ENCODE assay signal across 18 cellular contexts in genomic region chr6:57822896-57823358, GRCh38.
DNase-seq lines count a peak whose midpoint lies in the region; ATAC-seq, FAIRE-seq and TF ChIP-seq lines count a peak whose summit lies in the region.
"Had no signal": no experiment of that assay in that cellular context is flagged by ENCODE, and none has a peak within 500 bp of the region (broad histone marks: within the 10 kb centered on the region; RNA-seq: fewer than 3 reads in every experiment).

No MANE protein-coding gene starts in this region.

- ATAC-seq in IMR-90 (ENCODE audit: low read depth): no peak
- no peak for ATAC-seq in activated CD4-positive, CD25-positive, alpha-beta regulatory T cell treated with anti-CD3 and anti-CD28 coated beads, Interleukin-2, amount 50 U/mL, for 24 hours

- H3K9ac ChIP-seq in IMR-90 (ENCODE audit: low read depth, low read length): no peak overlapping the region
- H3K9ac ChIP-seq in H1 (replicated peaks in 1 of 4; ENCODE audit: extremely low read depth in 1 of 4, low read depth in 3 of 4, low read length in 3 of 4): no peak overlapping the region

- peak; percentile 77 for DNase-seq in Daoy (ENCODE audit: low read depth)
- peak; percentile 48 for DNase-seq in IMR-90
- DNase-seq in H1 (ENCODE audit: low read depth in 1 of 2, low spot score in 2 of 2): peak; percentile 39 to 90
- no peak for DNase-seq in inferior parietal cortex (ENCODE audit: extremely low spot score)
- no peak for DNase-seq in H4 (ENCODE audit: low spot score)
- no peak for DNase-seq in stimulated activated CD4-positive, alpha-beta T cell treated with anti-CD3 and anti-CD28 coated beads, Interleukin-4, amount 100 ng/mL, for 4 hours
- DNase-seq: activated naive CD4-positive, alpha-beta T cell treated with anti-CD3 and anti-CD28 coated beads, Interleukin-2, amount 50 U/mL, for 16 hours; activated T-cell treated with anti-CD3 and anti-CD28 coated beads for 4 hours; caudate nucleus; effector memory CD4-positive, alpha-beta T cell; GF-D8; Kasumi-1; NCI-H1436 treated with DMSO at 0.1 percent for 48 hours; SHP77; stimulated activated CD4-positive, alpha-beta T cell treated with anti-CD3 and anti-CD28 coated beads, Interleukin-15, amount 100 ng/mL, for 24 hours; T-helper 2 cell had no signal

- no peaks in the 10 kb centered on the region for H4K20me1 ChIP-seq in IMR-90 (ENCODE audit: insufficient read depth, low read length)
- no peaks in the 10 kb centered on the region for H4K20me1 ChIP-seq in H1 (replicated peaks in 1 of 2; ENCODE audit: control insufficient read depth in 1 of 2, insufficient read depth in 2 of 2, low read length in 2 of 2)

- H3K14ac ChIP-seq in IMR-90 (replicated peaks; ENCODE audit: low read depth, low read length) (no peak overlapping the region), H1 (ENCODE audit: insufficient read length) (no peak overlapping the region)

- H3K56ac ChIP-seq in IMR-90 (ENCODE audit: extremely low read depth, insufficient read depth, low read length) (no peak overlapping the region), H1 (replicated peaks; ENCODE audit: insufficient read length, low read depth, low read length) (no peak overlapping the region)

- intact Hi-C loops in IMR-90 (cut with micrococcal nuclease): no loop called here

- H2AK9ac ChIP-seq in IMR-90 (replicated peaks; ENCODE audit: low read depth, low read length, poor library complexity): no peak overlapping the region

- H3K36me3 ChIP-seq in IMR-90 (ENCODE audit: control insufficient read depth, insufficient read depth, low read length): no peaks in the 10 kb centered on the region
- no peaks in the 10 kb centered on the region for H3K36me3 ChIP-seq in H1 (ENCODE audit: control insufficient read depth in 2 of 4, insufficient read depth in 4 of 4, low read length in 3 of 4)

- H4K91ac ChIP-seq in IMR-90 (ENCODE audit: insufficient read depth, low read depth, low read length) (no peak overlapping the region), H1 (replicated peaks; ENCODE audit: insufficient read length, low read length) (no peak overlapping the region)

- TF ChIP-seq EP300 in H1 (IDR thresholded peaks at IDR 0.05; ENCODE audit: borderline replicate concordance in 1 of 2, low read depth in 2 of 2, low read length in 2 of 2): no peak

- H2BK15ac ChIP-seq in IMR-90 (ENCODE audit: low read depth, low read length) (no peak overlapping the region), H1 (ENCODE audit: low read length) (no peak overlapping the region)

- H3K27me3 ChIP-seq in IMR-90 (ENCODE audit: control insufficient read depth, insufficient read depth, low read length) (peaks cover 8% of the 10 kb centered on the region), H1 (replicated peaks in 1 of 4; ENCODE audit: control insufficient read depth in 3 of 4, extremely low read depth in 1 of 4, insufficient read depth in 3 of 4, low read length in 3 of 4) (peaks cover 0 to 1% (median 0%) of the 10 kb centered on the region in 4 experiments; a peak in 2 of 7 replicates)

- no peaks in the 10 kb centered on the region for H3K23me2 ChIP-seq in H1 (ENCODE audit: low read depth, low read length)

- H3K79me1 ChIP-seq in IMR-90 (ENCODE audit: low read depth in 1 of 2, low read length in 2 of 2) (no peaks in the 10 kb centered on the region), H1 (ENCODE audit: low read depth, low read length) (no peaks in the 10 kb centered on the region)

- CTCF ChIA-PET in IMR-90 (lab: Yijun Ruan, JAX) (no interaction called here), H1 (lab: Charles Lee; ENCODE audit: partially characterized antibody) (no interaction called here)

- FAIRE-seq in H1 (lab: Jason Lieb, UNC): no peak

- no peaks in the 10 kb centered on the region for H3K4me1 ChIP-seq in IMR-90 (ENCODE audit: control insufficient read depth, insufficient read depth, low read length)
- no peaks in the 10 kb centered on the region for H3K4me1 ChIP-seq in H1 (replicated peaks in 1 of 4; ENCODE audit: control insufficient read depth in 3 of 4, insufficient read depth in 4 of 4, low read length in 3 of 4)

- H2BK120ac ChIP-seq in IMR-90 (ENCODE audit: low read depth, low read length) (no peak overlapping the region), H1 (replicated peaks; ENCODE audit: low read depth, low read length) (no peak overlapping the region)

- TF ChIP-seq POLR2A in IMR-90 (IDR thresholded peaks at IDR 0.05; ENCODE audit: low read depth, low read length) (no peak), H1 (IDR thresholded peaks at IDR 0.05; ENCODE audit: control extremely low read depth in 1 of 2, low read depth in 2 of 2, low read length in 2 of 2) (no peak)

- H2BK12ac ChIP-seq in H1 (ENCODE audit: low read depth, low read length): no peak overlapping the region

- H4K5ac ChIP-seq in IMR-90 (ENCODE audit: low read depth, low read length): no peak overlapping the region
- no peak overlapping the region for H4K5ac ChIP-seq in H1 (ENCODE audit: insufficient read length, low read depth, low read length)

- H3K9me3 ChIP-seq in IMR-90 (ENCODE audit: control insufficient read depth, insufficient read depth, low read length): no peaks in the 10 kb centered on the region; the same call in 1 of the 2 replicates
- H3K9me3 ChIP-seq in H1 (ENCODE audit: insufficient read depth in 2 of 2, low read depth in 1 of 2, low read length in 1 of 2): peaks cover 0 to 5% of the 10 kb centered on the region in 2 experiments; a peak in 1 of 4 replicates
- H3K9me3 ChIP-seq in iPS-18c (ENCODE audit: control insufficient read depth, insufficient read depth, low read length): no peaks in the 10 kb centered on the region

- in situ Hi-C loops in IMR-90 (cut with MboI; ENCODE audit: low sequenced_read_pairs): no loop called here

- no peak overlapping the region for H2AK5ac ChIP-seq in IMR-90 (ENCODE audit: low read depth, low read length)
- no peak overlapping the region for H2AK5ac ChIP-seq in H1 (ENCODE audit: low read depth, low read length)

- H4K8ac ChIP-seq in IMR-90 (ENCODE audit: low read depth in 2 of 2, low read length in 2 of 2) (no peak overlapping the region), H1 (ENCODE audit: extremely low read depth, insufficient read depth, low read length) (no peak overlapping the region)

- H2BK5ac ChIP-seq in IMR-90 (ENCODE audit: low read depth, low read length, poor library complexity, severe bottlenecking) (no peak overlapping the region), H1 (ENCODE audit: low read depth, low read length) (no peak overlapping the region)

- H3K18ac ChIP-seq in IMR-90 (ENCODE audit: low read depth, low read length) (no peak overlapping the region), H1 (ENCODE audit: extremely low read depth, low read length) (no peak overlapping the region)

- dilution Hi-C loops in IMR-90 (cut with HindIII; ENCODE audit: low sequenced_read_pairs, unreplicated experiment): no loop called here

- BruUV-seq in IMR-90 (replicated peaks; lab: Mats Ljungman, UMichigan): TSS peak; percentile 95

- H3K27ac ChIP-seq in IMR-90 (ENCODE audit: insufficient read depth, low read length): no peak overlapping the region
- H3K27ac ChIP-seq in H1 (ENCODE audit: low read depth, low read length): no peak overlapping the region

- H2AFZ ChIP-seq in IMR-90 (replicated peaks; ENCODE audit: low read length, poor library complexity): no peak overlapping the region
- no peak overlapping the region for H2AFZ ChIP-seq in H1 (ENCODE audit: low read length)

- no peaks in the 10 kb centered on the region for H3K79me2 ChIP-seq in H1 (ENCODE audit: control insufficient read depth in 1 of 2, insufficient read depth in 2 of 2, low read length in 2 of 2)

- TF ChIP-seq CTCF in IMR-90 (conservative IDR thresholded peaks at IDR 0.05; ENCODE audit: low read depth, low read length) (no peak), H1 (IDR thresholded peaks at IDR 0.05; ENCODE audit: control extremely low read depth in 1 of 3, insufficient read depth in 1 of 3, low read depth in 1 of 3, low read length in 3 of 3) (no peak)

- no peak overlapping the region for H3K4me3 ChIP-seq in IMR-90 (ENCODE audit: insufficient read depth, low read depth, low read length)
- H3K4me3 ChIP-seq in H1 (ENCODE audit: extremely low read depth in 1 of 4, insufficient read depth in 2 of 4, low read depth in 3 of 4, low read length in 4 of 4): peak overlapping the region in 3 of 4 experiments; percentile 24 to 49 (median 47); a peak in 6 of 8 replicates
- H3K4me3 ChIP-seq in iPS-18c (ENCODE audit: insufficient read depth, low read depth, low read length): peak overlapping the region; percentile 50; the same call in 1 of the 2 replicates

- H3K4me2 ChIP-seq in IMR-90 (ENCODE audit: low read depth, low read length) (peak overlapping the region; percentile 50), H1 (ENCODE audit: insufficient read depth in 1 of 2, low read depth in 2 of 2, low read length in 2 of 2) (peak overlapping the region; percentile 29 to 57)

- POLR2A ChIA-PET in IMR-90 (lab: Charles Lee; ENCODE audit: unreplicated experiment): no interaction called here
- POLR2A ChIA-PET in H1 (lab: Charles Lee; ENCODE audit: partially characterized antibody): no interaction called here

- H2BK20ac ChIP-seq in IMR-90 (ENCODE audit: low read depth, low read length): no peak overlapping the region
- H2BK20ac ChIP-seq in H1 (ENCODE audit: low read length): no peak overlapping the region

- no peak overlapping the region for H3K23ac ChIP-seq in IMR-90 (ENCODE audit: low read depth, low read length)
- H3K23ac ChIP-seq in H1 (ENCODE audit: insufficient read length): no peak overlapping the region

- no peak overlapping the region for H3K4ac ChIP-seq in IMR-90 (ENCODE audit: low read depth, low read length)
- no peak overlapping the region for H3K4ac ChIP-seq in H1 (replicated peaks; ENCODE audit: insufficient read length, low read depth, low read length)

- TF ChIP-seq RAD21 in IMR-90 (IDR thresholded peaks at IDR 0.05; ENCODE audit: low read length): no peak
- no peak for TF ChIP-seq RAD21 in H1 (IDR thresholded peaks at IDR 0.05 in 1 of 2, conservative IDR thresholded peaks at IDR 0.05 in 1 of 2; ENCODE audit: low read depth in 2 of 2, low read length in 2 of 2)

- WGBS in IMR-90 (ENCODE audit: extremely low coverage in 2 of 2, insufficient read length in 1 of 2), 2 experiments: 28% methylated on average over 6 of the region's 27 CpGs; no CpG with 5 or more reads in 1 of the 2 experiments
- WGBS in H1 (ENCODE audit: extremely low coverage in 1 of 2, insufficient coverage in 1 of 2, insufficient read length in 1 of 2, insufficient replicate concordance in 2 of 2, low coverage in 1 of 2, low lambda C conversion rate in 2 of 2, missing lambda C conversion rate in 1 of 2), 2 experiments: 38% methylated on average over 27 of the region's 27 CpGs; no CpG with 5 or more reads in 1 of the 2 experiments

- H3K9me1 ChIP-seq in IMR-90 (ENCODE audit: insufficient read depth, low read length): no peaks in the 10 kb centered on the region

TF ChIP-seq in H1, 55 proteins besides CTCF, POLR2A, EP300 and RAD21:
- TF ChIP-seq HDAC2 (IDR thresholded peaks at IDR 0.05; ENCODE audit: borderline replicate concordance in 1 of 2, low read depth in 2 of 2, low read length in 2 of 2): peak in 1 of 2 experiments; percentile 53; a peak in 1 of 4 replicates
- TF ChIP-seq TBP (IDR thresholded peaks at IDR 0.05; ENCODE audit: low read depth, low read length): peak; percentile 97
- TF ChIP-seq SUZ12 (IDR thresholded peaks at IDR 0.05; ENCODE audit: low read length): no peak

Comparison
In these comparisons a context has a peak if more than half of its experiments do, and no peak if none do; other contexts are left out.
1. DNase-seq: peak in Daoy (single experiment), IMR-90 (single experiment) and H1 (2 of 2); none in inferior parietal cortex (single experiment), H4 (single experiment) and stimulated activated CD4-positive, alpha-beta T cell treated with anti-CD3 and anti-CD28 coated beads, Interleukin-4, amount 100 ng/mL, for 4 hours (0 of 2).